ENCODE assay signal across 8 cellular contexts in genomic region chr1:27284425-27285287, GRCh38. TPM values are rescaled to one million over a fixed set of nuclear protein-coding genes. Genes with fewer than 3 reads are reported as not detected.
DNase-seq lines count a peak whose midpoint lies in the region; ATAC-seq and TF ChIP-seq lines count a peak whose summit lies in the region.

No MANE protein-coding gene starts in this region.

- BruUV-seq in Panc1 (replicated peaks; lab: Mats Ljungman, UMichigan) = no TSS peak

- POLR2A ChIA-PET in Panc1 (lab: Charles Lee) = no interaction called here

- H3K9me2 ChIP-seq in Karpas-422 (replicated peaks; ENCODE audit: insufficient read depth, low read length) = no peaks in the 10 kb centered on the region

- intact Hi-C loops in Panc1 (cut with micrococcal nuclease; ENCODE audit: unreplicated experiment) = loop anchor here (1.0 to 10.0 kb wide), 3 partner anchors 86 to 240 kb away; no protein-coding TSS in a partner anchor

- ATAC-seq in Panc1 = peak; percentile 96
- no peak for ATAC-seq in HG02588 (IDR thresholded peaks at IDR 0.05; ENCODE audit: unreplicated experiment)

- 0 out of 2 replicates have a peak, but pooled peaks cover 6% of the 10 kb centered on the region for H3K36me3 ChIP-seq in Karpas-422 (ENCODE audit: insufficient read depth, low read length)
- H3K36me3 ChIP-seq in Panc1 (ENCODE audit: control insufficient read depth, insufficient read depth, low read length) = no peaks in the 10 kb centered on the region
- H3K36me3 ChIP-seq in fibroblast of lung (ENCODE audit: control insufficient read depth, insufficient read depth, low read length) = peaks cover 1% of the 10 kb centered on the region

- peaks cover 22% of the 10 kb centered on the region for H3K36me3 Mint-ChIP-seq in nephron (ENCODE audit: low read depth)

- peaks cover 3% of the 10 kb centered on the region for H3K27me3 Mint-ChIP-seq in nephron (ENCODE audit: low read depth)

- H3K27ac Mint-ChIP-seq in nephron = peak overlapping the region in 1 of 3 experiments; percentile 45

- no peaks in the 10 kb centered on the region for H3K27me3 ChIP-seq in Karpas-422 (ENCODE audit: low read length)
- no peaks in the 10 kb centered on the region for H3K27me3 ChIP-seq in Panc1 (ENCODE audit: control insufficient read depth, insufficient read depth, low read length)
- no peaks in the 10 kb centered on the region for H3K27me3 ChIP-seq in fibroblast of lung (ENCODE audit: control insufficient read depth, insufficient read depth, low read length)

- H3K27ac ChIP-seq in Karpas-422 (ENCODE audit: low read length) = peak overlapping the region; percentile 82
- no peak overlapping the region for H3K27ac ChIP-seq in Panc1 (ENCODE audit: low read length)
- H3K27ac ChIP-seq in fibroblast of lung (ENCODE audit: insufficient read depth, low read length) = no peak overlapping the region

- H3K4me1 Mint-ChIP-seq in nephron = no peaks in the 10 kb centered on the region

- H2AFZ ChIP-seq in Karpas-422 (ENCODE audit: low read length) (no peak overlapping the region; the same call in 1 of the 2 replicates), fibroblast of lung (ENCODE audit: low read length) (no peak overlapping the region)

- H3K79me2 ChIP-seq in Karpas-422 (ENCODE audit: low read length) (peaks cover 2% of the 10 kb centered on the region; the same call in 1 of the 2 replicates), fibroblast of lung (ENCODE audit: control insufficient read depth, insufficient read depth, low read length) (no peaks in the 10 kb centered on the region)

- H4K20me1 ChIP-seq in Karpas-422 (ENCODE audit: insufficient read depth, low read depth, low read length) (no peaks in the 10 kb centered on the region), fibroblast of lung (ENCODE audit: control insufficient read depth, extremely low read depth, insufficient read depth, low read length) (no peaks in the 10 kb centered on the region)

- peak; percentile 89 for TF ChIP-seq CTCF in Panc1 (IDR thresholded peaks at IDR 0.05)
- TF ChIP-seq CTCF in fibroblast of lung (conservative IDR thresholded peaks at IDR 0.05 in 1 of 2, IDR thresholded peaks at IDR 0.05 in 1 of 2; ENCODE audit: low read depth in 1 of 2, low read length in 2 of 2) = peak; percentile 52 to 82
- TF ChIP-seq CTCF in nephron (IDR thresholded peaks at IDR 0.05; ENCODE audit: unreplicated experiment in 3 of 3) = peak; percentile 87 to 91 (median 90)

- H3K9me3 Mint-ChIP-seq in nephron = no peaks in the 10 kb centered on the region

- no peaks in the 10 kb centered on the region for H3K9me3 ChIP-seq in Karpas-422 (ENCODE audit: low read length)
- no peaks in the 10 kb centered on the region for H3K9me3 ChIP-seq in Panc1 (ENCODE audit: control insufficient read depth, insufficient read depth, low read depth, low read length)
- H3K9me3 ChIP-seq in fibroblast of lung (ENCODE audit: control insufficient read depth, insufficient read depth, low read depth, low read length) = no peaks in the 10 kb centered on the region

- DNase-seq in DMS 273 (lab: John Stamatoyannopoulos, UW; ENCODE audit: unreplicated experiment) (peak; percentile 92), Karpas-422 (peak; percentile 96), Panc1 (ENCODE audit: low read depth, low spot score) (peak; percentile 52), activated T-cell treated with anti-CD3 and anti-CD28 coated beads for 48 hours (ENCODE audit: low read depth) (peak; percentile 76), fibroblast of lung (ENCODE audit: low read depth in 2 of 2) (peak; percentile 53 to 77)
- DNase-seq in stimulated activated naive CD4-positive, alpha-beta T cell (lab: John Stamatoyannopoulos, UW) = peak; percentile 69 to 90 (median 84)

- in situ Hi-C loops in Panc1 (cut with HindIII; ENCODE audit: low pct_unique_long_range_greater_than_20kb, low sequenced_read_pairs) = no loop called here

- CTCF ChIA-PET in Panc1 (lab: Charles Lee) = interaction anchor here (0.5 to 1.6 kb wide), 5 partner anchors 11 to 280 kb away, joined by 3 to 11 read pairs (median 4); no protein-coding TSS in a partner anchor

- H3K4me2 ChIP-seq in Karpas-422 (ENCODE audit: low read depth, low read length, poor library complexity, severe bottlenecking) (peak overlapping the region; percentile 21), fibroblast of lung (ENCODE audit: extremely low read depth, insufficient read depth, low read length) (no peak overlapping the region)

- no peak overlapping the region for H3K4me3 Mint-ChIP-seq in nephron

- no peak overlapping the region for H3K9ac ChIP-seq in Karpas-422 (ENCODE audit: low read length)
- H3K9ac ChIP-seq in fibroblast of lung (ENCODE audit: insufficient read depth, low read length) = no peak overlapping the region

- H3K4me3 ChIP-seq in Karpas-422 (ENCODE audit: low read length) (no peak overlapping the region), Panc1 (ENCODE audit: low read depth in 2 of 2, low read length in 2 of 2) (no peak overlapping the region), fibroblast of lung (replicated peaks in 1 of 4; ENCODE audit: control extremely low read depth in 1 of 4, insufficient read depth in 1 of 4, low read depth in 3 of 4, low read length in 4 of 4) (no peak overlapping the region)

- H3K4me1 ChIP-seq in Karpas-422 (ENCODE audit: low read length) = peaks cover 22% of the 10 kb centered on the region
- no peaks in the 10 kb centered on the region for H3K4me1 ChIP-seq in Panc1 (ENCODE audit: control insufficient read depth, insufficient read depth, low read length)
- no peaks in the 10 kb centered on the region for H3K4me1 ChIP-seq in fibroblast of lung (ENCODE audit: control insufficient read depth, extremely low read depth, insufficient read depth, low read length)

RNA-seq across cellular contexts. Expression of gene TMEM222, which starts 37.3 kb away (rescaled TPM):
- total RNA-seq in Karpas-422 (2014; rRNA removed; shearing (Covaris generic); ENCODE audit: low replicate concordance) = 27.4 and 27.9 TPM in 2 replicates
- total RNA-seq in Panc1 (2021; ENCODE audit: unreplicated experiment) (55.3 TPM), fibroblast of lung (16.2 and 21.6 TPM in 2 replicates)
- 71.4 TPM for polyA plus RNA-seq in Panc1 (2012; ENCODE audit: insufficient read length)
- 37.1 and 39.9 TPM in 2 replicates for polyA plus RNA-seq in fibroblast of lung
- 44.4 and 49.0 TPM in 2 replicates for polyA plus RNA-seq in fibroblast of lung (2012)
- polyA minus RNA-seq in fibroblast of lung (ENCODE audit: low replicate concordance) = 88.2 and 99.9 TPM in 2 replicates

RNA-seq across cellular contexts. Expression of gene WDTC1, which starts 50.2 kb away (rescaled TPM):
- 37.0 and 44.1 TPM in 2 replicates for total RNA-seq in Karpas-422 (2014; rRNA removed; shearing (Covaris generic); ENCODE audit: low replicate concordance)
- total RNA-seq in Panc1 (2021; ENCODE audit: unreplicated experiment) = 24.6 TPM
- polyA plus RNA-seq in Panc1 (2012; ENCODE audit: insufficient read length) = 35.9 TPM
- 15.9 and 23.3 TPM in 2 replicates for total RNA-seq in fibroblast of lung
- 10.7 and 11.5 TPM in 2 replicates for polyA plus RNA-seq in fibroblast of lung
- 20.9 and 23.1 TPM in 2 replicates for polyA plus RNA-seq in fibroblast of lung (2012)
- 46.2 and 58.6 TPM in 2 replicates for polyA minus RNA-seq in fibroblast of lung (ENCODE audit: low replicate concordance)

RNA-seq across cellular contexts. Expression of gene SYTL1, which starts 57.2 kb away (rescaled TPM):
- total RNA-seq in Karpas-422 (2014; rRNA removed; shearing (Covaris generic); ENCODE audit: low replicate concordance) = 35.6 and 119 TPM in 2 replicates
- total RNA-seq in Panc1 (2021; ENCODE audit: unreplicated experiment) (2.4 TPM), fibroblast of lung (under 0.01 and 0.17 TPM in 2 replicates)
- polyA plus RNA-seq in Panc1 (2012; ENCODE audit: insufficient read length) = 3.8 TPM
- 0.02 and 0.03 TPM in 2 replicates for polyA plus RNA-seq in fibroblast of lung
- polyA plus RNA-seq in fibroblast of lung (2012) = 0.12 and 0.15 TPM in 2 replicates
- 2.4 TPM in 1 of 2 replicates, not detected in the other for polyA minus RNA-seq in fibroblast of lung (ENCODE audit: low replicate concordance)

Comparison
In these comparisons a context has a peak if more than half of its experiments do, and no peak if none do; other contexts are left out.
1. RNA of gene SYTL1, which starts 57.2 kb away (total RNA-seq): 35.6 to 119 TPM in Karpas-422; 2.4 TPM in Panc1 (single experiment) and under 0.01 to 0.17 TPM in fibroblast of lung; every median in the first group is over 10 times any median in the second.
2. Peak in every context shown above with its lines, with median percentiles within 50 percentile points of each other: DNase-seq and CTCF ChIP-seq.